Comparison of ENCODE assay signal across 8 cellular contexts in the genomic region with DNA sequence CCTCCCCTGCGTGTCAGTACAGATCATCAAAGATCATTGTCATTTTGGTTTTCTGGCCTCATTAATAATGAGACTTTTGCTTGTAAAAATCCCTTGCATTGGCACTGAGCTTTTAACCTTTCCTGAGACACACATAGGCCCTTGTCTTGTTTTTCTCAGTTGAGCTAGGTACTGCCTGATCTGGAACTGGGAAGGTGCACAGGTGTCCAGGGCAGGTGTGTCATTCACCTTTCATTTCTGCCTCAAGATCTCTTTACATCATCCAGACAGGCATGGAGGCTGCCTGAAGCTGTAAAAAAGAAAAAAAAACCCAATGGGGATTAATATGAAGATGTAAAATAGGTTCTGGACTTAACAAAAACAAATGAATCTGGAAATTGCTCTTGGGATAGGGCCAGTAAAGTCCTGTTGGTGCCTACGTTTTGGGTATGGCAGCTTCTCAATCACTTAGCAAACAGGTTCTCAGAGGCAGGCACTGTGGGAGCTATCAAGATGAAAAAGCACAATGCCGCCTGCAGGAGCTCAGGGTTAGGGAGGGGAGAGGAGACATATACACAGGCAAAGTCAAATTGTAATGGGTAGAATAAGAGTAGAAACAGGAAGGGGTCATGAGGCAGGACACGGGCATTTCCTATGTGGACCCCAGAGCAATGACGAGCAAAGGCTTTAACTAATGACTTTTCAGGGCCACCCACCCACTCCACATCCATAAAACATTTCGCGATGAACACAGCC. TPM values are rescaled to one million over a fixed set of nuclear protein-coding genes. Genes with fewer than 3 reads are reported as not detected.
DNase-seq lines count a peak whose midpoint lies in the region; ATAC-seq, FAIRE-seq and TF ChIP-seq lines count a peak whose summit lies in the region.

No MANE protein-coding gene starts in this region.

- peaks cover 9% of the 10 kb centered on the region for H3K4me1 ChIP-seq in astrocyte (ENCODE audit: insufficient read depth, low read length)
- peaks cover 11% of the 10 kb centered on the region for H3K4me1 ChIP-seq in mesodermal cell (ENCODE audit: control insufficient read depth, insufficient read depth, low read length, poor library complexity, severe bottlenecking)

- H3K36me3 Mint-ChIP-seq in stimulated activated naive CD8-positive, alpha-beta T cell treated with anti-CD3 and anti-CD28 coated beads, Interleukin-15, Interleukin-2, amounts not matched to agents 100 ng/mL and 50 ng/mL, for 24 hours (ENCODE audit: low read depth), result no peaks in the 10 kb centered on the region
- H3K36me3 Mint-ChIP-seq in astrocyte (ENCODE audit: low read depth, unreplicated experiment), result no peaks in the 10 kb centered on the region

- no peak overlapping the region for H3K9ac ChIP-seq in astrocyte (ENCODE audit: low read length)

- H3K9me3 ChIP-seq in astrocyte (ENCODE audit: insufficient read depth, low read depth, low read length) (no peaks in the 10 kb centered on the region), mesodermal cell (ENCODE audit: control insufficient read depth, low read length) (no peaks in the 10 kb centered on the region)

- H3K79me2 ChIP-seq in astrocyte (ENCODE audit: insufficient read depth, low read length), result no peaks in the 10 kb centered on the region

- H3K4me3 Mint-ChIP-seq in stimulated activated naive CD8-positive, alpha-beta T cell treated with anti-CD3 and anti-CD28 coated beads, Interleukin-15, Interleukin-2, amounts not matched to agents 100 ng/mL and 50 ng/mL, for 24 hours, result peak overlapping the region; percentile 83
- H3K4me3 Mint-ChIP-seq in astrocyte (ENCODE audit: unreplicated experiment), result peak overlapping the region; percentile 86

- H3K9me3 Mint-ChIP-seq in stimulated activated naive CD8-positive, alpha-beta T cell treated with anti-CD3 and anti-CD28 coated beads, Interleukin-15, Interleukin-2, amounts not matched to agents 100 ng/mL and 50 ng/mL, for 24 hours, result no peaks in the 10 kb centered on the region
- peaks cover 2% of the 10 kb centered on the region for H3K9me3 Mint-ChIP-seq in astrocyte (ENCODE audit: unreplicated experiment)

- H3K36me3 ChIP-seq in astrocyte (ENCODE audit: insufficient read depth, low read length) (no peaks in the 10 kb centered on the region), mesodermal cell (ENCODE audit: control insufficient read depth, insufficient read depth, low read length) (no peaks in the 10 kb centered on the region)

- no peak for ATAC-seq in stimulated activated naive CD8-positive, alpha-beta T cell treated with anti-CD3 and anti-CD28 coated beads, Interleukin-15, Interleukin-2, amounts not matched to agents 100 U/mL and 50 U/mL, for 24 hours
- no peak for ATAC-seq in GM21529 (IDR thresholded peaks at IDR 0.05; ENCODE audit: unreplicated experiment)

- peak overlapping the region; percentile 90 for H3K4me2 ChIP-seq in astrocyte (ENCODE audit: low read length)

- H4K20me1 ChIP-seq in astrocyte (ENCODE audit: insufficient read depth, low read length), result peaks cover 8% of the 10 kb centered on the region

- H3K27me3 Mint-ChIP-seq in stimulated activated naive CD8-positive, alpha-beta T cell treated with anti-CD3 and anti-CD28 coated beads, Interleukin-15, Interleukin-2, amounts not matched to agents 100 ng/mL and 50 ng/mL, for 24 hours, result no peaks in the 10 kb centered on the region
- H3K27me3 Mint-ChIP-seq in astrocyte (ENCODE audit: low read depth, unreplicated experiment), result peaks cover 66% of the 10 kb centered on the region

- peak overlapping the region; percentile 82 for H3K27ac Mint-ChIP-seq in stimulated activated naive CD8-positive, alpha-beta T cell treated with anti-CD3 and anti-CD28 coated beads, Interleukin-15, Interleukin-2, amounts not matched to agents 100 ng/mL and 50 ng/mL, for 24 hours
- H3K27ac Mint-ChIP-seq in astrocyte (ENCODE audit: unreplicated experiment), result no peak overlapping the region

- no peak for TF ChIP-seq CTCF in astrocyte (IDR thresholded peaks at IDR 0.05; ENCODE audit: insufficient read depth, low read depth, low read length)

- H3K4me3 ChIP-seq in astrocyte (ENCODE audit: insufficient read depth, low read depth, low read length), result peak overlapping the region; percentile 52
- peak overlapping the region; percentile 58 for H3K4me3 ChIP-seq in mesodermal cell (ENCODE audit: extremely low read depth, insufficient read depth, low read length, poor library complexity, severe bottlenecking)

- H2AFZ ChIP-seq in astrocyte (ENCODE audit: low read depth, low read length), result peak overlapping the region; percentile 87

- WGBS in mesodermal cell (ENCODE audit: insufficient coverage in 2 of 2), 2 experiments, result 65 to 73% methylated on average over 2 to 4 of the region's 7 CpGs

- FAIRE-seq in astrocyte (lab: Jason Lieb, UNC) (no peak), RCC 7860 (lab: Jason Lieb, UNC) (no peak)

- H3K27me3 ChIP-seq in astrocyte (ENCODE audit: insufficient read depth, low read length), result peaks cover 31% of the 10 kb centered on the region

- H3K4me1 Mint-ChIP-seq in stimulated activated naive CD8-positive, alpha-beta T cell treated with anti-CD3 and anti-CD28 coated beads, Interleukin-15, Interleukin-2, amounts not matched to agents 100 ng/mL and 50 ng/mL, for 24 hours (ENCODE audit: low read depth), result peaks cover 42% of the 10 kb centered on the region
- H3K4me1 Mint-ChIP-seq in astrocyte (ENCODE audit: low read depth, unreplicated experiment), result no peaks in the 10 kb centered on the region

- no peak for DNase-seq in stimulated activated naive CD8-positive, alpha-beta T cell treated with anti-CD3 and anti-CD28 coated beads, Interleukin-15, Interleukin-2, amounts not matched to agents 100 U/mL and 50 U/mL, for 24 hours
- DNase-seq in astrocyte (ENCODE audit: low read depth) (no peak), RCC 7860 (ENCODE audit: low spot score) (no peak), glomerular visceral epithelial cell (ENCODE audit: extremely low spot score) (no peak)
- no peak for DNase-seq in effector CD4-positive, alpha-beta T cell

- H3K27ac ChIP-seq in astrocyte (ENCODE audit: low read depth, low read length), result no peak overlapping the region
- H3K27ac ChIP-seq in mesodermal cell (ENCODE audit: low read depth, low read length, severe bottlenecking), result peak overlapping the region; percentile 49

RNA-seq across cellular contexts. Expression of gene KCNC4, which starts 1.0 kb away (rescaled TPM):
- 2.6 and 3.1 TPM in 2 replicates for total RNA-seq in astrocyte
- 8.0 TPM for polyA plus RNA-seq in mesodermal cell (2013, experiment 1 of 2)
- polyA plus RNA-seq in mesodermal cell (2013, experiment 2 of 2), result 5.8 TPM

RNA-seq across cellular contexts. Expression of gene SLC6A17, which starts 58.8 kb away (rescaled TPM):
- total RNA-seq in astrocyte, result 3.6 and 4.4 TPM in 2 replicates
- 1.5 TPM for polyA plus RNA-seq in mesodermal cell (2013, experiment 1 of 2)
- polyA plus RNA-seq in mesodermal cell (2013, experiment 2 of 2), result 0.76 TPM
